Comparison of ENCODE assay signal across 33 cellular contexts in the genomic region with DNA sequence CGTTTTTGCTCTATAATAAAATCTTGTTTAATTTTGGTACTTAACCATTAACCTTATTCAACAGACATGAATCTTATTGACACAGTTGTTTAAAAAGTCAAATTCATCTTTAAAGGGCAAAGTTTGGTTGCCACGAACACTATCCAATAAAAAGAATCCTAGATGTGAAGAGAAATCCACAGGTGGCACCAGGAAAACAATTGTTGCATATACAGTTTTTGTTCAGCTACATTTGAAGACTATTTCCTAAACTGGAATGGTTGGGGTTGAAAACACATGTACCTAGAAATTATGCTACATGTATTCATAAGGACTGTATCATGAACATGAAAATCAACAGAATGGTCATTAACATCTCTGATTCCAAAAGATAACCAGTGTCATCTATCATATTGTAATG.
"Had no signal": no experiment of that assay in that cellular context is flagged by ENCODE, and none has a peak within 500 bp of the region (broad histone marks: within the 10 kb centered on the region; RNA-seq: fewer than 3 reads in every experiment).

No MANE protein-coding gene starts in this region.

- H3K4me3 ChIP-seq: MG63 had no signal

- H3K27me3 ChIP-seq: MG63 had no signal

- H3K36me3 ChIP-seq: MG63 had no signal

- H3K9me3 ChIP-seq: MG63 had no signal

- DNase-seq: Karpas-422, Kasumi-1, MG63, MM.1S, MV-4-11, NCI-H1048, NCI-H1092, NCI-H1092 treated with DMSO at 0.1 percent for 48 hours, NCI-H1105, NCI-H1105 treated with DMSO at 0.1 percent for 48 hours, NCI-H1417, NCI-H1417 treated with DMSO at 0.1 percent for 48 hours, NCI-H1436, NCI-H1436 treated with DMSO at 0.1 percent for 48 hours, NCI-H1694, NCI-H187, NCI-H187 treated with DMSO at 0.1 percent for 48 hours, NCI-H1930, NCI-H2029, NCI-H2029 treated with DMSO at 0.1 percent for 48 hours, NCI-H2081, NCI-H2081 treated with DMSO at 0.1 percent for 48 hours, NCI-H2107, NCI-H2171, NCI-H2171 treated with DMSO at 0.1 percent for 48 hours, NCI-H2227 treated with DMSO at 0.1 percent for 48 hours, NCI-H226, NCI-H345, NCI-H446, NCI-H446 treated with DMSO at 0.1 percent for 48 hours, NCI-H510A, NCI-H510A treated with DMSO at 0.1 percent for 48 hours, NCI-H524 had no signal
